15 cellular contexts compared by ENCODE assay signal in the genomic region with DNA sequence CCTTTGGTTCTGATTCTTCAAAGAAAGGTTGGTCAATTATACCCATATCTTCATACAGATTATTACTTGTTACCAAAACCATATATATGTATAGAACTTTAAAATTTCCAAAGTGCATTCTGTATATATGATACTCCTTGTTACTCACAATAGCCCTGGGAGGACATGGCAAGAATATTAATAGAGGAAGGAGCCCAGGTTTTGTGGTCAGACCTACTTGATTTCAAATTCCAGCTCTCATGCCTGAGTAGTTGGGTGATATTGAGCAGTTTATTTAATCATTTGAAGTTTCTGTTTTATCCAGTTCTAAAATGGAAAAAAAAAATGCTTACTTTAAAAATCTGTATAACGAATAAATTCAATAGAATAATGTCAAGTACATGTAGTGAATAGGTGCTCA. TPM values are rescaled to one million over a fixed set of nuclear protein-coding genes. Genes with fewer than 3 reads are reported as not detected.
A peak's percentile ranks its signal among the peaks of the same experiment; 100 is the strongest.
DNase-seq lines count a peak whose midpoint lies in the region; ATAC-seq and TF ChIP-seq lines count a peak whose summit lies in the region.
"Had no signal": no experiment of that assay in that cellular context is flagged by ENCODE, and none has a peak within 500 bp of the region (broad histone marks: within the 10 kb centered on the region; RNA-seq: fewer than 3 reads in every experiment).

No MANE protein-coding gene starts in this region.

- intact Hi-C loops in activated CD4-positive, alpha-beta T cell treated with anti-CD3 and anti-CD28 coated beads for 36 hours (cut with DNase I, micrococcal nuclease): loop anchor here (10.0 kb wide), 2 partner anchors 178 to 552 kb away; no protein-coding TSS in a partner anchor
- intact Hi-C loops in sciatic nerve (cut with DNase I): no loop called here

- peaks cover 17% of the 10 kb centered on the region for H3K79me2 ChIP-seq in neural cell (replicated peaks; ENCODE audit: insufficient read depth, low read length)

- H3K27ac Mint-ChIP-seq in activated CD4-positive, alpha-beta T cell treated with anti-CD3 and anti-CD28 coated beads for 36 hours: no peak overlapping the region

- H3F3A ChIP-seq in neural cell (ENCODE audit: insufficient read depth, low read length, poor library complexity, severe bottlenecking): no peaks in the 10 kb centered on the region

- no peaks in the 10 kb centered on the region for H4K20me1 ChIP-seq in neural cell (ENCODE audit: insufficient read depth)

- H3K4me3 ChIP-seq in astrocyte of the spinal cord (ENCODE audit: low read depth, low read length) (no peak overlapping the region), neural cell (ENCODE audit: low read length) (peak overlapping the region; percentile 78)
- H3K4me3 ChIP-seq: GM12878 had no signal

- H3K27ac ChIP-seq in neural cell (ENCODE audit: low read length): no peak overlapping the region
- H3K27ac ChIP-seq: left lung, WERI-Rb-1 had no signal

- in situ Hi-C loops in astrocyte of the spinal cord (cut with HindIII; ENCODE audit: low sequenced_read_pairs): no loop called here

- no peak for DNase-seq in activated CD4-positive, alpha-beta T cell treated with anti-CD3 and anti-CD28 coated beads for 36 hours
- DNase-seq in activated CD4-positive, alpha-beta T cell treated with anti-CD3 and anti-CD28 coated beads, Interleukin-2, amount 50 U/mL, for 4 hours: no peak
- DNase-seq in ELR (ENCODE audit: low read depth) (peak; percentile 42), astrocyte of the spinal cord (ENCODE audit: low read depth, low spot score) (peak; percentile 18), DMS 273 (lab: John Stamatoyannopoulos, UW; ENCODE audit: unreplicated experiment) (no peak), hippocampal formation (lab: John Stamatoyannopoulos, UW) (no peak), sciatic nerve (ENCODE audit: low spot score) (no peak)
- DNase-seq: cerebellar nuclear complex, left lung, NCI-H1092, NCI-H748 treated with DMSO at 0.1 percent for 48 hours, WERI-Rb-1 had no signal

- peaks cover 15% of the 10 kb centered on the region for H3K36me3 Mint-ChIP-seq in activated CD4-positive, alpha-beta T cell treated with anti-CD3 and anti-CD28 coated beads for 36 hours (ENCODE audit: low read depth)

- no peaks in the 10 kb centered on the region for H3K9me3 ChIP-seq in neural cell (ENCODE audit: low read length)
- H3K9me3 ChIP-seq: left lung had no signal

- POLR2A ChIA-PET in activated CD4-positive, alpha-beta T cell treated with anti-CD3 and anti-CD28 coated beads for 36 hours (lab: Charles Lee): no interaction called here

- H3K9me2 ChIP-seq in neural cell (ENCODE audit: insufficient read depth, low read length): no peaks in the 10 kb centered on the region

- peaks cover 2% of the 10 kb centered on the region for H3K9me3 Mint-ChIP-seq in activated CD4-positive, alpha-beta T cell treated with anti-CD3 and anti-CD28 coated beads for 36 hours (ENCODE audit: low read depth)

- H3K9ac ChIP-seq in neural cell (ENCODE audit: low read length): no peak overlapping the region

- H3K4me3 Mint-ChIP-seq in activated CD4-positive, alpha-beta T cell treated with anti-CD3 and anti-CD28 coated beads for 36 hours: peak overlapping the region; percentile 85

- peaks cover 40% of the 10 kb centered on the region for H3K4me1 Mint-ChIP-seq in activated CD4-positive, alpha-beta T cell treated with anti-CD3 and anti-CD28 coated beads for 36 hours

- TF ChIP-seq CTCF in astrocyte of the spinal cord (IDR thresholded peaks at IDR 0.05; ENCODE audit: low read depth, low read length): no peak
- no peak for TF ChIP-seq CTCF in neural cell (IDR thresholded peaks at IDR 0.05; ENCODE audit: poor library complexity, severe bottlenecking)

- H3K27me3 ChIP-seq in neural cell (ENCODE audit: insufficient read depth, low read depth, low read length): no peaks in the 10 kb centered on the region
- H3K27me3 ChIP-seq: left lung had no signal

- peak overlapping the region; percentile 66 for H3K4me2 ChIP-seq in neural cell (ENCODE audit: low read length)

- H3K27me3 Mint-ChIP-seq in activated CD4-positive, alpha-beta T cell treated with anti-CD3 and anti-CD28 coated beads for 36 hours: no peaks in the 10 kb centered on the region
- H3K27me3 Mint-ChIP-seq: IgD-negative memory B cell had no signal

- no peak overlapping the region for H2AFZ ChIP-seq in neural cell (ENCODE audit: low read depth, low read length)

- ATAC-seq in activated CD4-positive, alpha-beta T cell treated with anti-CD3 and anti-CD28 coated beads for 36 hours: no peak
- no peak for ATAC-seq in sciatic nerve
- ATAC-seq: GM12878, left lung had no signal

- TF ChIP-seq RAD21 in neural cell (conservative IDR thresholded peaks at IDR 0.05): no peak

- CTCF ChIA-PET in activated CD4-positive, alpha-beta T cell treated with anti-CD3 and anti-CD28 coated beads for 36 hours (lab: Charles Lee): interaction anchor here (2.0 kb wide), 1 partner anchor 25 kb away, joined by 8 read pairs; no protein-coding TSS in a partner anchor

- H3K36me3 ChIP-seq in neural cell (ENCODE audit: insufficient read depth, low read length): no peaks in the 10 kb centered on the region
- H3K36me3 ChIP-seq: left lung, WERI-Rb-1 had no signal

- TF ChIP-seq EP300 in neural cell (conservative IDR thresholded peaks at IDR 0.05; ENCODE audit: poor library complexity, severe bottlenecking): no peak

TF ChIP-seq in neural cell, 6 proteins besides CTCF, POLR2A, EP300 and RAD21:
- TF ChIP-seq TAF1 (IDR thresholded peaks at IDR 0.05; ENCODE audit: low read depth) (no peak), EZH2 (IDR thresholded peaks at IDR 0.05; ENCODE audit: borderline replicate concordance, insufficient read depth, low read length, poor library complexity, severe bottlenecking) (no peak), MXI1 (conservative IDR thresholded peaks at IDR 0.05; ENCODE audit: poor library complexity, severe bottlenecking) (no peak)
- TF ChIP-seq, protein P1, sequence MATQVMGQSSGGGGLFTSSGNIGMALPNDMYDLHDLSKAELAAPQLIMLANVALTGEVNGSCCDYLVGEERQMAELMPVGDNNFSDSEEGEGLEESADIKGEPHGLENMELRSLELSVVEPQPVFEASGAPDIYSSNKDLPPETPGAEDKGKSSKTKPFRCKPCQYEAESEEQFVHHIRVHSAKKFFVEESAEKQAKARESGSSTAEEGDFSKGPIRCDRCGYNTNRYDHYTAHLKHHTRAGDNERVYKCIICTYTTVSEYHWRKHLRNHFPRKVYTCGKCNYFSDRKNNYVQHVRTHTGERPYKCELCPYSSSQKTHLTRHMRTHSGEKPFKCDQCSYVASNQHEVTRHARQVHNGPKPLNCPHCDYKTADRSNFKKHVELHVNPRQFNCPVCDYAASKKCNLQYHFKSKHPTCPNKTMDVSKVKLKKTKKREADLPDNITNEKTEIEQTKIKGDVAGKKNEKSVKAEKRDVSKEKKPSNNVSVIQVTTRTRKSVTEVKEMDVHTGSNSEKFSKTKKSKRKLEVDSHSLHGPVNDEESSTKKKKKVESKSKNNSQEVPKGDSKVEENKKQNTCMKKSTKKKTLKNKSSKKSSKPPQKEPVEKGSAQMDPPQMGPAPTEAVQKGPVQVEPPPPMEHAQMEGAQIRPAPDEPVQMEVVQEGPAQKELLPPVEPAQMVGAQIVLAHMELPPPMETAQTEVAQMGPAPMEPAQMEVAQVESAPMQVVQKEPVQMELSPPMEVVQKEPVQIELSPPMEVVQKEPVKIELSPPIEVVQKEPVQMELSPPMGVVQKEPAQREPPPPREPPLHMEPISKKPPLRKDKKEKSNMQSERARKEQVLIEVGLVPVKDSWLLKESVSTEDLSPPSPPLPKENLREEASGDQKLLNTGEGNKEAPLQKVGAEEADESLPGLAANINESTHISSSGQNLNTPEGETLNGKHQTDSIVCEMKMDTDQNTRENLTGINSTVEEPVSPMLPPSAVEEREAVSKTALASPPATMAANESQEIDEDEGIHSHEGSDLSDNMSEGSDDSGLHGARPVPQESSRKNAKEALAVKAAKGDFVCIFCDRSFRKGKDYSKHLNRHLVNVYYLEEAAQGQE (IDR thresholded peaks at IDR 0.05; ENCODE audit: borderline replicate concordance): no peak

RNA-seq across cellular contexts. Expression of a gene that starts 2.5 kb away (rescaled TPM):
- total RNA-seq in activated CD4-positive, alpha-beta T cell treated with anti-CD3 and anti-CD28 coated beads for 36 hours: 10 to 100 TPM; 12.1 to 16.1 TPM
- polyA plus RNA-seq in neural cell: 24.6 and 25.4 TPM in 2 replicates
- polyA minus RNA-seq in neural cell: 58.4 and 69.0 TPM in 2 replicates
- total RNA-seq in sciatic nerve: 21.4 TPM

Comparison
In these comparisons a context has a peak if more than half of its experiments do, and no peak if none do; other contexts are left out.
1. DNase-seq: peak in ELR (single experiment) and astrocyte of the spinal cord (single experiment); none in activated CD4-positive, alpha-beta T cell treated with anti-CD3 and anti-CD28 coated beads for 36 hours (single experiment), activated CD4-positive, alpha-beta T cell treated with anti-CD3 and anti-CD28 coated beads, Interleukin-2, amount 50 U/mL, for 4 hours (0 of 2), DMS 273 (single experiment), hippocampal formation (0 of 2) and sciatic nerve (single experiment).